15 cellular contexts compared by ENCODE assay signal in the genomic region with DNA sequence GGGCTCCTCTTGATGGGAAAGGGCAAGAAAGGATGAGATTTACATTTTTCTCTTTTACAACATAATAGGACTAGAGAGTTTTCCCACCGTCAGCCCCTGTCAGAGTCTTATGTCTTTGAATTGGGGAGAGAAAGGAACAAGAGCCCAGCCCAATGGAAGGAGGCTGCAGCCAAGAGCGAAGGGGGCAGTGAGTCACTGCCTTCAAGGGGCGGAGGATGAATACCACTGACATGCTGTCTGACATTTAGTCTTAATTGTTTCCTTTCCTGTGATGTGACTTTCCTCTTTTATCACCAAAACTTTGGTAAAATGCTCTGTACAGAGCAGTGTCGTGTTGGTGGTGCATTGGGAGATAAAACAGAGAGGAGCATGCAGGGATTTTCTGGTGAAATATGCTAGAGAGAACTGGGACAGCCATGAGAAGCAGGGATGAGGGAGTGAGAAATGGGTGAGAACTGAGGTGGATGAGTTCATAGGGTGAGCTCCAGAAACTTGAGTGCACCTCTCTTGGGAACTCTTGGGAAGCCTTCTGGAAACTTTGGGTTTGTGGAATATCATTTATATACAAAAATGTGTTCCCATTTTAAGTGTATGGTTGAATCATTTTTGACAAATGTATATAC.
DNase-seq lines count a peak whose midpoint lies in the region; ATAC-seq, FAIRE-seq and TF ChIP-seq lines count a peak whose summit lies in the region.
"Had no signal": no experiment of that assay in that cellular context is flagged by ENCODE, and none has a peak within 500 bp of the region (broad histone marks: within the 10 kb centered on the region; RNA-seq: fewer than 3 reads in every experiment).

No MANE protein-coding gene starts in this region.

- H3K27ac Mint-ChIP-seq in natural killer cell treated with Interleukin-12 subunit alpha and Interleukin-12 subunit beta and Interleukin-15 and Interleukin-18, amount 100 ng/mL, for 72 hours = no peak overlapping the region
- H3K27ac Mint-ChIP-seq: activated CD8-positive, alpha-beta memory T cell treated with anti-CD3 and anti-CD28 coated beads, Interleukin-2, amount 10 ng/mL, durations not matched to agents 7 days and 5 days had no signal

- no peak overlapping the region for H2BK15ac ChIP-seq in mesendoderm (replicated peaks; ENCODE audit: low read depth)

- intact Hi-C loops in stomach (cut with DNase I; ENCODE audit: low total_unique reads) = no loop called here

- H3K9ac ChIP-seq in mesendoderm (ENCODE audit: low read length) = no peak overlapping the region

- H3K27me3 Mint-ChIP-seq in natural killer cell treated with Interleukin-12 subunit alpha and Interleukin-12 subunit beta and Interleukin-15 and Interleukin-18, amount 100 ng/mL, for 72 hours = peaks cover 16 to 22% of the 10 kb centered on the region in 2 donors
- H3K27me3 Mint-ChIP-seq: central memory CD8-positive, alpha-beta T cell had no signal

- DNase-seq in Daoy (ENCODE audit: low read depth) (peak; percentile 88), LHCN-M2 (ENCODE audit: low read depth) (peak; percentile 55), bronchial epithelial cell (ENCODE audit: low read depth) (peak; percentile 55), mesendoderm (peak; percentile 65), stomach (no peak), SKM-1 treated with dmso at 0.1 percent for 144 hours (lab: John Stamatoyannopoulos, UW; ENCODE audit: unreplicated experiment) (no peak)
- DNase-seq in natural killer cell treated with Interleukin-12 subunit alpha and Interleukin-12 subunit beta and Interleukin-15 and Interleukin-18, amount 100 ng/mL, for 72 hours (ENCODE audit: low spot score) = no peak
- DNase-seq: activated CD8-positive, alpha-beta memory T cell treated with anti-CD3 and anti-CD28 coated beads, Interleukin-2, amount 10 ng/mL, durations not matched to agents 7 days and 5 days; Calu3; NCI-H2081 treated with DMSO at 0.1 percent for 48 hours; transverse colon had no signal

- no peak overlapping the region for H3K27ac ChIP-seq in mesendoderm (ENCODE audit: low read depth, low read length)
- no peak overlapping the region for H3K27ac ChIP-seq in stomach
- H3K27ac ChIP-seq: neutrophil, SK-N-MC, transverse colon had no signal

- H3K9me3 ChIP-seq in stomach = no peaks in the 10 kb centered on the region
- H3K9me3 ChIP-seq: neutrophil, transverse colon had no signal

- H3K4ac ChIP-seq in mesendoderm (ENCODE audit: low read depth, low read length) = no peak overlapping the region

- H3K4me2 ChIP-seq in mesendoderm (ENCODE audit: low read length) = no peak overlapping the region

- H3K4me3 Mint-ChIP-seq in natural killer cell treated with Interleukin-12 subunit alpha and Interleukin-12 subunit beta and Interleukin-15 and Interleukin-18, amount 100 ng/mL, for 72 hours = no peak overlapping the region
- H3K4me3 Mint-ChIP-seq: activated CD8-positive, alpha-beta memory T cell treated with anti-CD3 and anti-CD28 coated beads, Interleukin-2, amount 10 ng/mL, durations not matched to agents 7 days and 5 days; central memory CD8-positive, alpha-beta T cell had no signal

- H3K36me3 ChIP-seq in bronchial epithelial cell (ENCODE audit: control insufficient read depth, insufficient read depth, low read length) (no peaks in the 10 kb centered on the region), mesendoderm (ENCODE audit: control insufficient read depth, insufficient read depth, low read length) (no peaks in the 10 kb centered on the region), stomach (no peaks in the 10 kb centered on the region)
- H3K36me3 ChIP-seq: neutrophil, transverse colon had no signal

- no peaks in the 10 kb centered on the region for H3K79me2 ChIP-seq in mesendoderm (ENCODE audit: control insufficient read depth, insufficient read depth, low read length)

- H3K27me3 ChIP-seq in bronchial epithelial cell (ENCODE audit: control insufficient read depth, insufficient read depth, low read length) (no peaks in the 10 kb centered on the region), mesendoderm (ENCODE audit: insufficient read depth, low read length, poor library complexity) (no peaks in the 10 kb centered on the region), stomach (no peaks in the 10 kb centered on the region)
- H3K27me3 ChIP-seq: neutrophil, transverse colon had no signal

- no peak for TF ChIP-seq EP300 in stomach (IDR thresholded peaks at IDR 0.05)

- no peak overlapping the region for H4K8ac ChIP-seq in mesendoderm (ENCODE audit: low read depth, low read length)

- H3K56ac ChIP-seq in mesendoderm (ENCODE audit: low read length) = no peak overlapping the region

- TF ChIP-seq CTCF in bronchial epithelial cell (IDR thresholded peaks at IDR 0.05; ENCODE audit: insufficient read depth, low read length, severe bottlenecking) (no peak), stomach (IDR thresholded peaks at IDR 0.05) (no peak)

- H2BK5ac ChIP-seq in mesendoderm (ENCODE audit: low read length) = no peak overlapping the region

- FAIRE-seq in bronchial epithelial cell (lab: Jason Lieb, UNC) = no peak

- H3K36me3 Mint-ChIP-seq in natural killer cell treated with Interleukin-12 subunit alpha and Interleukin-12 subunit beta and Interleukin-15 and Interleukin-18, amount 100 ng/mL, for 72 hours = no peaks in the 10 kb centered on the region
- H3K36me3 Mint-ChIP-seq: activated CD8-positive, alpha-beta memory T cell treated with anti-CD3 and anti-CD28 coated beads, Interleukin-2, amount 10 ng/mL, durations not matched to agents 7 days and 5 days had no signal

- no peak overlapping the region for H3K4me3 ChIP-seq in bronchial epithelial cell (ENCODE audit: low read depth, low read length)
- H3K4me3 ChIP-seq in mesendoderm (ENCODE audit: low read length) = no peak overlapping the region
- no peak overlapping the region for H3K4me3 ChIP-seq in stomach
- H3K4me3 ChIP-seq: SK-N-MC, transverse colon had no signal

- H2AK5ac ChIP-seq in mesendoderm (ENCODE audit: low read length) = no peak overlapping the region

- H3K4me1 ChIP-seq in mesendoderm (ENCODE audit: control insufficient read depth, low read depth, low read length) = no peaks in the 10 kb centered on the region
- no peaks in the 10 kb centered on the region for H3K4me1 ChIP-seq in stomach

- no peaks in the 10 kb centered on the region for H3K4me1 Mint-ChIP-seq in natural killer cell treated with Interleukin-12 subunit alpha and Interleukin-12 subunit beta and Interleukin-15 and Interleukin-18, amount 100 ng/mL, for 72 hours (ENCODE audit: low read depth in 2 of 2)
- H3K4me1 Mint-ChIP-seq: central memory CD8-positive, alpha-beta T cell had no signal

- H3K18ac ChIP-seq in mesendoderm (ENCODE audit: low read length) = no peak overlapping the region

- H3K23ac ChIP-seq in mesendoderm (ENCODE audit: low read length) = no peak overlapping the region

- H4K5ac ChIP-seq in mesendoderm (ENCODE audit: low read length) = no peak overlapping the region

- no peak overlapping the region for H2BK120ac ChIP-seq in mesendoderm (ENCODE audit: low read depth, low read length)

- no peaks in the 10 kb centered on the region for H3K9me3 Mint-ChIP-seq in natural killer cell treated with Interleukin-12 subunit alpha and Interleukin-12 subunit beta and Interleukin-15 and Interleukin-18, amount 100 ng/mL, for 72 hours
- H3K9me3 Mint-ChIP-seq: central memory CD8-positive, alpha-beta T cell had no signal

- no peak for TF ChIP-seq POLR2A in stomach (IDR thresholded peaks at IDR 0.05)

- H3K79me1 ChIP-seq in mesendoderm (ENCODE audit: low read length) = no peaks in the 10 kb centered on the region

- no peak for ATAC-seq in GM21529 (IDR thresholded peaks at IDR 0.05; ENCODE audit: unreplicated experiment)
- no peak for ATAC-seq in natural killer cell treated with Interleukin-12 subunit alpha and Interleukin-12 subunit beta and Interleukin-15 and Interleukin-18, amount 100 ng/mL, for 72 hours
- ATAC-seq: activated CD8-positive, alpha-beta memory T cell treated with anti-CD3 and anti-CD28 coated beads, Interleukin-2, amount 10 ng/mL, durations not matched to agents 7 days and 5 days had no signal

- no CpG with 5 or more reads among the region's 4 CpGs for WGBS in mesendoderm (ENCODE audit: extremely low coverage, insufficient coverage, low lambda C conversion rate)
- 77 to 84% (median 83%) methylated on average over 4 of the region's 4 CpGs for WGBS in stomach, 5 donors

Comparison
In these comparisons a context has a peak if more than half of its experiments do, and no peak if none do; other contexts are left out.
1. DNase-seq: peak in Daoy (single experiment), LHCN-M2 (single experiment), bronchial epithelial cell (single experiment) and mesendoderm (single experiment); none in stomach (single experiment), natural killer cell treated with Interleukin-12 subunit alpha and Interleukin-12 subunit beta and Interleukin-15 and Interleukin-18, amount 100 ng/mL, for 72 hours (single experiment) and SKM-1 treated with dmso at 0.1 percent for 144 hours (single experiment).